ENCODE assay signal across 15 cellular contexts in the genomic region with DNA sequence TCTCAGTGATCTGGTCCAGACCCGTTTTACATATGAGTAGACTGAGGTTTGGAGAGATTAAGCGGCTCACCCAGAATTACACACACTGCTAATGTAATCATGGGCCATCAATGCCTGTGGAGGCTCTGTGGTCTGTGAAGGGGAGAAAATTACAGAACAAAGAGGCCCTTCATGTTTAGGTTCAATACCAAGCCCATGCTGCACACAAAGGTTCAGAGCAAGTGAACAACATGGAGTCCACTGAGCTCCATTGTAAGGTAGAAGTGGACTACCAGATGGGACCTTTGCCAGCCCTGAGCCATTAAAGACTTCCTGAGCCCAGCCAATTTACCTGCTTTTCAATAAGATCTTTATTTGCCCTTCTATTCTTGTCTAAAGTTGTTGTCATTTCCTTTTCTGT.
DNase-seq lines count a peak whose midpoint lies in the region; ATAC-seq, FAIRE-seq and TF ChIP-seq lines count a peak whose summit lies in the region.
"Had no signal": no experiment of that assay in that cellular context is flagged by ENCODE, and none has a peak within 500 bp of the region (broad histone marks: within the 10 kb centered on the region; RNA-seq: fewer than 3 reads in every experiment).

No MANE protein-coding gene starts in this region.

- H3K4me1 Mint-ChIP-seq in neural crest cell = peaks cover 63% of the 10 kb centered on the region
- H3K4me1 Mint-ChIP-seq: CD4-positive, CD25-positive, alpha-beta regulatory T cell had no signal

- H3K27me3 ChIP-seq in bronchial epithelial cell (ENCODE audit: control insufficient read depth, insufficient read depth, low read length) = no peaks in the 10 kb centered on the region

- TF ChIP-seq CTCF in bronchial epithelial cell (IDR thresholded peaks at IDR 0.05; ENCODE audit: insufficient read depth, low read length, severe bottlenecking) (no peak), neural crest cell (conservative IDR thresholded peaks at IDR 0.05) (no peak), D721Med (IDR thresholded peaks at IDR 0.05; ENCODE audit: insufficient read depth, missing control alignments) (no peak)

- H3K27me3 Mint-ChIP-seq in neural crest cell (ENCODE audit: low read depth) = no peaks in the 10 kb centered on the region
- H3K27me3 Mint-ChIP-seq: CD4-positive, CD25-positive, alpha-beta regulatory T cell had no signal

- H3K4me3 ChIP-seq in bronchial epithelial cell (ENCODE audit: low read depth, low read length) = no peak overlapping the region

- DNase-seq in DMS153 (lab: John Stamatoyannopoulos, UW) (peak; percentile 6), NCI-H2029 treated with DMSO at 0.1 percent for 48 hours (lab: John Stamatoyannopoulos, UW) (peak; percentile 20), bronchial epithelial cell (ENCODE audit: low read depth) (no peak), neural crest cell (ENCODE audit: low read depth, low spot score) (peak; percentile 9), D721Med (ENCODE audit: insufficient read length, low spot score) (no peak), left cardiac atrium (no peak)
- DNase-seq: ACHN; CD4-positive, CD25-positive, alpha-beta regulatory T cell; NCI-H1436; NCI-H510A treated with DMSO at 0.1 percent for 48 hours had no signal

- peak overlapping the region; percentile 70 for H3K4me3 Mint-ChIP-seq in neural crest cell
- H3K4me3 Mint-ChIP-seq: CD4-positive, CD25-positive, alpha-beta regulatory T cell had no signal

- no peaks in the 10 kb centered on the region for H3K9me3 Mint-ChIP-seq in neural crest cell

- intact Hi-C loops in left cardiac atrium (cut with DNase I) = no loop called here

- ATAC-seq in left cardiac atrium = no peak
- ATAC-seq in esophagus mucosa = no peak
- ATAC-seq: HCT116, Panc1, Right ventricle myocardium inferior, SK-N-SH treated with all-trans-retinoic acid at 6 μM for 48 hours had no signal

- no peaks in the 10 kb centered on the region for H3K36me3 ChIP-seq in bronchial epithelial cell (ENCODE audit: control insufficient read depth, insufficient read depth, low read length)

- peak overlapping the region; percentile 94 for H3K27ac Mint-ChIP-seq in neural crest cell (ENCODE audit: unreplicated experiment)
- H3K27ac Mint-ChIP-seq: CD4-positive, CD25-positive, alpha-beta regulatory T cell had no signal

- H3K36me3 Mint-ChIP-seq in neural crest cell (ENCODE audit: low read depth) = no peaks in the 10 kb centered on the region
- H3K36me3 Mint-ChIP-seq: CD4-positive, CD25-positive, alpha-beta regulatory T cell had no signal

- peak; percentile 60 for FAIRE-seq in bronchial epithelial cell (lab: Jason Lieb, UNC)
- FAIRE-seq in D721Med (lab: Jason Lieb, UNC) = no peak

Comparison
In these comparisons a context has a peak if more than half of its experiments do, and no peak if none do; other contexts are left out.
1. DNase-seq: peak in DMS153 (single experiment), NCI-H2029 treated with DMSO at 0.1 percent for 48 hours (single experiment) and neural crest cell (single experiment); none in bronchial epithelial cell (single experiment), D721Med (single experiment) and left cardiac atrium (single experiment).